ENCODE assay signal across 1 cellular context in the genomic region with DNA sequence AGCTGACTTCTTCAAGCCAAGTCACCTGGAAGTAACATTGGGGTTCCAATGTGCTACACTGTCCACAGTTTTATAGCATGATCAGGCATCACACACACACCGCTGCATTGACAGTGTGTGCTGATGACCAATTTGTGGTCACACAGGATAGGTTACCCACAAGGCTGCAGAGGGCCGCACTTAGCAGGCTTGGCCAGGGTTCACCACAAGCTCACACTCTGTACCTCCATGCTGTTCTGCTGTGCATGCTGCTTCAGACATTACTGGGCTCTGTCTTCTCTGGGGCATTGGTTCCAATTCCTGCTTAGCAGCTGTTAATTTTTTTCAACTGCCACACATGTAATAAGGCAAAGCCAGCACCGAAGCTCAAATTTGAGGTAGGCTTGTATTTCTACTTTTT.
TF ChIP-seq lines count a peak whose summit lies in the region.

No MANE protein-coding gene starts in this region.

TF ChIP-seq in K562, 482 proteins besides CTCF, POLR2A, EP300 and RAD21:
- TF ChIP-seq ZNF584 (CRISPR knock-in tag; IDR thresholded peaks at IDR 0.05; ENCODE audit: low read depth) (no peak), ZNF668 (CRISPR knock-in tag; IDR thresholded peaks at IDR 0.05) (no peak), CBX5 (IDR thresholded peaks at IDR 0.05; ENCODE audit: borderline replicate concordance, low read depth) (no peak), MAZ (CRISPR knock-in tag; conservative IDR thresholded peaks at IDR 0.05 in 1 of 2, IDR thresholded peaks at IDR 0.05 in 1 of 2) (no peak), NR2C2 (CRISPR knock-in tag; IDR thresholded peaks at IDR 0.05) (no peak), NR2C2 (tag; IDR thresholded peaks at IDR 0.05) (no peak), KLF16 (IDR thresholded peaks at IDR 0.05) (no peak), MLLT1 (IDR thresholded peaks at IDR 0.05) (no peak), ETV6 (IDR thresholded peaks at IDR 0.05; ENCODE audit: borderline replicate concordance in 1 of 2, low read depth in 2 of 2, low read length in 1 of 2) (no peak), ETV6 (CRISPR knock-in tag; IDR thresholded peaks at IDR 0.05; ENCODE audit: borderline replicate concordance) (no peak), PHF8 (IDR thresholded peaks at IDR 0.05; ENCODE audit: borderline replicate concordance, low read length) (no peak)
- TF ChIP-seq, protein P1, sequence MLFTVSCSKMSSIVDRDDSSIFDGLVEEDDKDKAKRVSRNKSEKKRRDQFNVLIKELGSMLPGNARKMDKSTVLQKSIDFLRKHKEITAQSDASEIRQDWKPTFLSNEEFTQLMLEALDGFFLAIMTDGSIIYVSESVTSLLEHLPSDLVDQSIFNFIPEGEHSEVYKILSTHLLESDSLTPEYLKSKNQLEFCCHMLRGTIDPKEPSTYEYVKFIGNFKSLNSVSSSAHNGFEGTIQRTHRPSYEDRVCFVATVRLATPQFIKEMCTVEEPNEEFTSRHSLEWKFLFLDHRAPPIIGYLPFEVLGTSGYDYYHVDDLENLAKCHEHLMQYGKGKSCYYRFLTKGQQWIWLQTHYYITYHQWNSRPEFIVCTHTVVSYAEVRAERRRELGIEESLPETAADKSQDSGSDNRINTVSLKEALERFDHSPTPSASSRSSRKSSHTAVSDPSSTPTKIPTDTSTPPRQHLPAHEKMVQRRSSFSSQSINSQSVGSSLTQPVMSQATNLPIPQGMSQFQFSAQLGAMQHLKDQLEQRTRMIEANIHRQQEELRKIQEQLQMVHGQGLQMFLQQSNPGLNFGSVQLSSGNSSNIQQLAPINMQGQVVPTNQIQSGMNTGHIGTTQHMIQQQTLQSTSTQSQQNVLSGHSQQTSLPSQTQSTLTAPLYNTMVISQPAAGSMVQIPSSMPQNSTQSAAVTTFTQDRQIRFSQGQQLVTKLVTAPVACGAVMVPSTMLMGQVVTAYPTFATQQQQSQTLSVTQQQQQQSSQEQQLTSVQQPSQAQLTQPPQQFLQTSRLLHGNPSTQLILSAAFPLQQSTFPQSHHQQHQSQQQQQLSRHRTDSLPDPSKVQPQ (CRISPR knock-in tag; IDR thresholded peaks at IDR 0.05; ENCODE audit: borderline replicate concordance): no peak
